In the genomic region with DNA sequence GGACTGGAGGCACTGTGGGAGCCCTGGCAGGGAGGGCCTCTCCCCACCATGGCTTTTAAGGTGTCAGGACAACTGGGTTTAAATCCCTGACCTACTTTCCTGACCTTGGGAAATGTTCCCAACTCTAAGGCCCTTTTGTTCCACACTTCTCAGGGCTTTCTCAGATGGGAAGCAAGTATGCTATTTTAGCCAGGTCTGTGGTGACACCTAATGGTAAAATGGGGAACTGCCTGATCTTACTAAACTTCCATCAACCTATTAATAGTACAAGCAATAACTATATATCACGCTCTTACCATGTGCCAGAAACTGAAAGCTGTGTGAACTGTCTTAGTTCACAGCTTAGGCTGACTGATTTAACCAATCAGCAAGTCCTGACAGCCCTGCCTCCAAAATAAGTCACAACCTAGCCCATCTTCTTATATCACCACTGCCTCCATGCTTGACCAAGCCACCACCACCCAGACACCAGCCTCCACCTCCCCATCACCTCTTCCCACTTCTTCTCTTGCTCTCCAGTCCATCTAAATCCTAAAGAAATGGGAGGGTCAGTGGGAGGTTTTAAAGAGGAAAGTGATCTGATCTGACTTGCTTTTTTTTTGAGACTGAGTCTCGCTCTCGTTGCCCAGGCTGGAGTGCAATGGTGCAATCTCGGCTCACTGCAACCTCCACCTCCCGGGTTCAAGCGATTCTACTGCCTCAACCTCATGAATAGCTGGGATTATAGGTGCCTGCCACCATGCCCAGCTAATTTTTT, we compare ENCODE assay signal across 8 cellular contexts. TPM values are rescaled to one million over a fixed set of nuclear protein-coding genes. Genes with fewer than 3 reads are reported as not detected.
DNase-seq lines count a peak whose midpoint lies in the region; ATAC-seq, FAIRE-seq and TF ChIP-seq lines count a peak whose summit lies in the region.

No MANE protein-coding gene starts in this region.

- H3K36me3 ChIP-seq in stomach, result no peaks in the 10 kb centered on the region

- peaks cover 13% of the 10 kb centered on the region for H3K4me1 Mint-ChIP-seq in CD14-positive monocyte

- no peak for TF ChIP-seq EP300 in stomach (IDR thresholded peaks at IDR 0.05)

- 69 to 71% methylated on average over 6 of the region's 6 CpGs for WGBS in lower leg skin, 2 donors
- WGBS in stomach, 5 donors, result 68 to 78% (median 75%) methylated on average over 6 of the region's 6 CpGs

- H3K27me3 ChIP-seq in stomach, result no peaks in the 10 kb centered on the region

- no peak overlapping the region for H3K4me3 Mint-ChIP-seq in CD14-positive monocyte

- H3K27ac Mint-ChIP-seq in CD14-positive monocyte, result peak overlapping the region in 3 of 7 donors; percentile 5 to 54 (median 43)

- peak; percentile 78 for FAIRE-seq in TTC549 (lab: Jason Lieb, UNC)

- TF ChIP-seq CTCF in CD14-positive monocyte (IDR thresholded peaks at IDR 0.05), result peak; percentile 84
- peak in 1 of 3 donors; percentile 61 for TF ChIP-seq CTCF in lower leg skin (IDR thresholded peaks at IDR 0.05)
- peak in 5 of 7 experiments; percentile 79 to 95 (median 89) for TF ChIP-seq CTCF in stomach (IDR thresholded peaks at IDR 0.05)

- H3K4me3 ChIP-seq in lower leg skin (ENCODE audit: low read depth, poor library complexity, severe bottlenecking), result no peak overlapping the region
- H3K4me3 ChIP-seq in stomach, result no peak overlapping the region

- ATAC-seq in GM18870 (IDR thresholded peaks at IDR 0.05; ENCODE audit: unreplicated experiment) (peak; percentile 71), HG03354 (IDR thresholded peaks at IDR 0.05; ENCODE audit: poor library complexity, severe bottlenecking, unreplicated experiment) (peak; percentile 91)

- no peaks in the 10 kb centered on the region for H3K36me3 Mint-ChIP-seq in CD14-positive monocyte

- H3K27me3 Mint-ChIP-seq in CD14-positive monocyte (ENCODE audit: low read depth in 3 of 3), result peaks cover 2 to 4% (median 4%) of the 10 kb centered on the region in 3 donors

- DNase-seq in CD14-positive monocyte (ENCODE audit: low spot score), result no peak
- DNase-seq in NCI-H2196 (lab: John Stamatoyannopoulos, UW; ENCODE audit: unreplicated experiment), result peak; percentile 84
- peak; percentile 66 to 84 for DNase-seq in dermis microvascular lymphatic vessel endothelial cell (ENCODE audit: low read depth in 2 of 2)
- DNase-seq in lower leg skin (ENCODE audit: low spot score in 2 of 2), result peak; percentile 76 to 77
- peak; percentile 46 for DNase-seq in stomach

- peaks cover 0 to 6% (median 0%) of the 10 kb centered on the region in 7 donors for H3K9me3 Mint-ChIP-seq in CD14-positive monocyte

- H3K27ac ChIP-seq in stomach, result no peak overlapping the region

- intact Hi-C loops in CD14-positive monocyte (cut with micrococcal nuclease), result loop anchor here (2.0 kb wide), 3 partner anchors 332 to 342 kb away; no protein-coding TSS in a partner anchor
- intact Hi-C loops in lower leg skin (cut with DNase I; ENCODE audit: low total_unique reads), result loop anchor here (10.0 kb wide), 2 partner anchors 150 to 340 kb away; no protein-coding TSS in a partner anchor
- intact Hi-C loops in stomach (cut with DNase I; ENCODE audit: low total_unique reads), result loop anchor here (5.0 to 10.0 kb wide), 2 partner anchors 150 to 267 kb away; no protein-coding TSS in a partner anchor

- no peak for TF ChIP-seq POLR2A in lower leg skin (IDR thresholded peaks at IDR 0.05)
- no peak for TF ChIP-seq POLR2A in stomach (IDR thresholded peaks at IDR 0.05)

- peaks cover 0 to 10% (median 3%) of the 10 kb centered on the region in 4 donors for H3K4me1 ChIP-seq in stomach

- no peaks in the 10 kb centered on the region for H3K9me3 ChIP-seq in stomach

RNA-seq across cellular contexts. Expression of a gene that starts 6.9 kb away (rescaled TPM):
- polyA plus RNA-seq in CD14-positive monocyte (10 to 100 TPM; 53.3 to 54.5 TPM), stomach (10 to 100 TPM; 28.7 to 64.6 (median 33.0) TPM)
- total RNA-seq in dermis microvascular lymphatic vessel endothelial cell (33.5 and 65.0 TPM in 2 replicates), lower leg skin (100 to 1,000 TPM in 3 of 4 donors, 10 to 100 TPM in 1; 91.3 to 136 (median 103) TPM), stomach (10 to 100 TPM; 12.5 to 84.4 (median 56.5) TPM)

RNA-seq across cellular contexts. Expression of a gene that starts 13.5 kb away (rescaled TPM):
- not detected for polyA plus RNA-seq in CD14-positive monocyte
- 0.13 and 0.26 TPM in 2 replicates for total RNA-seq in dermis microvascular lymphatic vessel endothelial cell
- 1 to 10 TPM; 1.3 to 3.8 (median 2.3) TPM for total RNA-seq in lower leg skin
- 10 to 100 TPM in 3 of 5 donors, 1 to 10 TPM in 2; 8.8 to 65.2 (median 16.8) TPM for total RNA-seq in stomach
- 1 to 10 TPM; 2.8 to 8.2 (median 5.9) TPM for polyA plus RNA-seq in stomach
